ENCODE assay signal across 24 cellular contexts in genomic region chr10:47306429-47307210, GRCh38. TPM values are rescaled to one million over a fixed set of nuclear protein-coding genes. Genes with fewer than 3 reads are reported as not detected.
A peak's percentile ranks its signal among the peaks of the same experiment; 100 is the strongest.
DNase-seq lines count a peak whose midpoint lies in the region; ATAC-seq, FAIRE-seq and TF ChIP-seq lines count a peak whose summit lies in the region.
"Had no signal": no experiment of that assay in that cellular context is flagged by ENCODE, and none has a peak within 500 bp of the region (broad histone marks: within the 10 kb centered on the region; RNA-seq: fewer than 3 reads in every experiment).

No MANE protein-coding gene starts in this region.

- CTCF ChIA-PET in K562 (lab: Yijun Ruan, JAX; ENCODE audit: low intra/inter-chr PET ratio) (no interaction called here), PC-3 (lab: Charles Lee) (no interaction called here)

- peak; percentile 78 for TF ChIP-seq EP300 in K562 (IDR thresholded peaks at IDR 0.05; ENCODE audit: low read length)

- TF ChIP-seq POLR2A in K562 (conservative IDR thresholded peaks at IDR 0.05): no peak

- no peaks in the 10 kb centered on the region for H3F3A ChIP-seq in PC-3 (ENCODE audit: low read length, unreplicated experiment)

- no peaks in the 10 kb centered on the region for H3K79me2 ChIP-seq in K562 (ENCODE audit: control insufficient read depth, insufficient read depth, low read length)
- no peaks in the 10 kb centered on the region for H3K79me2 ChIP-seq in osteoblast (ENCODE audit: insufficient read depth, low read length)
- no peaks in the 10 kb centered on the region for H3K79me2 ChIP-seq in PC-3 (ENCODE audit: low read length)

- ATAC-seq in K562 (peak; percentile 91), PC-3 (no peak)
- ATAC-seq: GM23338, Right ventricle myocardium inferior had no signal

- FAIRE-seq in K562 (lab: Jason Lieb, UNC): no peak
- FAIRE-seq: A204.1, GM12892, GM18507 had no signal

- no peaks in the 10 kb centered on the region for H3K36me3 ChIP-seq in BLaER1 treated with 17β-estradiol and CSF1 and Interleukin-3, amounts not matched to agents 10 nM and 100 nM
- H3K36me3 ChIP-seq in KOPT-K1 (ENCODE audit: insufficient read depth, low read length) (no peaks in the 10 kb centered on the region), K562 (ENCODE audit: control insufficient read depth, insufficient read depth, low read length) (no peaks in the 10 kb centered on the region), osteoblast (ENCODE audit: insufficient read depth, low read length) (no peaks in the 10 kb centered on the region), PC-3 (ENCODE audit: low read depth, low read length) (no peaks in the 10 kb centered on the region), SJCRH30 (no peaks in the 10 kb centered on the region)
- H3K36me3 ChIP-seq: HAP-1 had no signal

- 0% methylated on average over 10 of the region's 10 CpGs for WGBS in K562 (ENCODE audit: insufficient coverage, low coverage, missing lambda C conversion rate)

- POLR2A ChIA-PET in K562 (lab: Yijun Ruan, JAX) (interaction anchor here (0.6 to 1.1 kb wide), 4 partner anchors 9 to 30 kb away, joined by 3 read pairs; partner anchors contain the start of gene GDF2), PC-3 (lab: Charles Lee; ENCODE audit: unreplicated experiment) (no interaction called here)

- TF ChIP-seq CTCF in K562 (IDR thresholded peaks at IDR 0.05 in 2 of 3, conservative IDR thresholded peaks at IDR 0.05 in 1 of 3; ENCODE audit: insufficient read depth in 2 of 3, low read depth in 1 of 3, low read length in 3 of 3): no peak; a peak in 1 of 6 replicates
- TF ChIP-seq CTCF in osteoblast (IDR thresholded peaks at IDR 0.05; ENCODE audit: extremely low read depth, low read depth, low read length): no peak
- no peak for TF ChIP-seq CTCF in PC-3 (conservative IDR thresholded peaks at IDR 0.05; ENCODE audit: low read depth, low read length)

- H3K27me3 ChIP-seq in BLaER1 treated with 17β-estradiol and CSF1 and Interleukin-3, amounts not matched to agents 10 nM and 100 nM: peaks cover under 1 to 10% (median 3%) of the 10 kb centered on the region in 11 experiments; a peak in 16 of 22 replicates
- H3K27me3 ChIP-seq in K562 (ENCODE audit: control insufficient read depth in 2 of 2, insufficient read depth in 2 of 2, low read length in 2 of 2): peaks cover 3 to 16% of the 10 kb centered on the region in 2 experiments
- peaks cover 39% of the 10 kb centered on the region for H3K27me3 ChIP-seq in osteoblast (ENCODE audit: insufficient read depth, low read length)
- no peaks in the 10 kb centered on the region for H3K27me3 ChIP-seq in PC-3 (ENCODE audit: low read length)
- no peaks in the 10 kb centered on the region for H3K27me3 ChIP-seq in SJCRH30

- no peaks in the 10 kb centered on the region; a peak in 1 of 22 replicates for H4K20me1 ChIP-seq in BLaER1 treated with 17β-estradiol and CSF1 and Interleukin-3, amounts not matched to agents 10 nM and 100 nM
- 0 out of 2 replicates have a peak, but pooled peaks cover 13% of the 10 kb centered on the region for H4K20me1 ChIP-seq in K562 (replicated peaks; ENCODE audit: control insufficient read depth, insufficient read depth, low read length)
- H4K20me1 ChIP-seq in osteoblast (ENCODE audit: insufficient read depth, low read length): no peaks in the 10 kb centered on the region
- H4K20me1 ChIP-seq in PC-3 (ENCODE audit: low read length): no peaks in the 10 kb centered on the region

- in situ Hi-C loops in K562 (cut with MboI): no loop called here

- no peaks in the 10 kb centered on the region for H3K9me2 ChIP-seq in PC-3 (replicated peaks; ENCODE audit: low read length)

- no peak overlapping the region for H3K27ac ChIP-seq in BLaER1 treated with 17β-estradiol and CSF1 and Interleukin-3, amounts not matched to agents 10 nM and 100 nM
- H3K27ac ChIP-seq in KOPT-K1 (ENCODE audit: low read depth, low read length, poor library complexity, severe bottlenecking): peak overlapping the region; percentile 50
- H3K27ac ChIP-seq in K562 (ENCODE audit: extremely low read depth, low read depth, low read length): no peak overlapping the region; the same call in 2 of the 3 replicates
- H3K27ac ChIP-seq in osteoblast (ENCODE audit: low read depth, low read length): no peak overlapping the region
- no peak overlapping the region for H3K27ac ChIP-seq in PC-3 (ENCODE audit: low read length)
- no peak overlapping the region for H3K27ac ChIP-seq in SJCRH30

- H2AFZ ChIP-seq in K562 (ENCODE audit: low read depth, low read length) (peak overlapping the region; percentile 71), osteoblast (ENCODE audit: low read length) (no peak overlapping the region), PC-3 (ENCODE audit: low read length) (no peak overlapping the region)
- H2AFZ ChIP-seq: GM23338 had no signal

- no peak overlapping the region for H3K4me3 ChIP-seq in BLaER1 treated with 17β-estradiol and CSF1 and Interleukin-3, amounts not matched to agents 10 nM and 100 nM
- H3K4me3 ChIP-seq in K562: no peak overlapping the region
- H3K4me3 ChIP-seq in osteoblast (ENCODE audit: insufficient read depth, low read length): no peak overlapping the region
- H3K4me3 ChIP-seq in PC-3 (ENCODE audit: low read length): no peak overlapping the region
- H3K4me3 ChIP-seq in SJCRH30: no peak overlapping the region
- H3K4me3 ChIP-seq: GM23338, HAP-1 had no signal

- no peaks in the 10 kb centered on the region for H3K9me3 ChIP-seq in BLaER1 treated with 17β-estradiol and CSF1 and Interleukin-3, amounts not matched to agents 10 nM and 100 nM (replicated peaks in 1 of 11)
- H3K9me3 ChIP-seq in KOPT-K1 (ENCODE audit: insufficient read depth, low read length, poor library complexity, severe bottlenecking) (no peaks in the 10 kb centered on the region), K562 (replicated peaks; ENCODE audit: control insufficient read depth, insufficient read depth, low read depth, low read length) (no peaks in the 10 kb centered on the region), osteoblast (ENCODE audit: low read depth, low read length) (no peaks in the 10 kb centered on the region), PC-3 (ENCODE audit: low read length) (no peaks in the 10 kb centered on the region), SJCRH30 (replicated peaks) (no peaks in the 10 kb centered on the region)
- H3K9me3 ChIP-seq: HAP-1 had no signal

- H3K9me1 ChIP-seq in K562 (ENCODE audit: control insufficient read depth, insufficient read depth, low read length): no peaks in the 10 kb centered on the region

- H3K9ac ChIP-seq in BLaER1 treated with 17β-estradiol and CSF1 and Interleukin-3, amounts not matched to agents 10 nM and 100 nM: no peak overlapping the region
- H3K9ac ChIP-seq in K562 (ENCODE audit: insufficient read depth in 1 of 2, low read depth in 2 of 2, low read length in 2 of 2) (no peak overlapping the region), PC-3 (ENCODE audit: low read length) (no peak overlapping the region)

- DNase-seq in K562 (ENCODE audit: extremely low read depth in 1 of 4, low spot score in 3 of 4) (peak; percentile 60 to 78 (median 69)), osteoblast (ENCODE audit: insufficient read length, low spot score, missing footprints) (peak; percentile 58), CD1c-positive myeloid dendritic cell (ENCODE audit: extremely low spot score) (no peak), PC-3 (no peak), SJCRH30 (no peak)
- DNase-seq: CD4-positive, CD25-positive, alpha-beta regulatory T cell; COR-L47; DMS79 treated with DMSO at 0.1 percent for 48 hours; NCI-H1092 treated with DMSO at 0.1 percent for 48 hours; NCI-H146; NCI-H2029; NCI-H345; NCI-H524; NCI-H774; NK-92 treated with Interleukin-12 subunit alpha and Interleukin-12 subunit beta, amount 100 ng/mL, for 24 hours had no signal

- H3K4me1 ChIP-seq in BLaER1 treated with 17β-estradiol and CSF1 and Interleukin-3, amounts not matched to agents 10 nM and 100 nM: peaks cover 0 to 28% (median 22%) of the 10 kb centered on the region in 10 experiments; a peak in 17 of 20 replicates
- H3K4me1 ChIP-seq in K562 (replicated peaks in 1 of 2; ENCODE audit: control insufficient read depth in 2 of 2, insufficient read depth in 2 of 2, low read length in 2 of 2) (peaks cover 22 to 37% of the 10 kb centered on the region in 2 experiments; a peak in 4 of 5 replicates), osteoblast (ENCODE audit: insufficient read depth, low read length) (no peaks in the 10 kb centered on the region), PC-3 (ENCODE audit: insufficient read depth, low read length) (peaks cover 6% of the 10 kb centered on the region), SJCRH30 (no peaks in the 10 kb centered on the region)
- H3K4me1 ChIP-seq: HAP-1 had no signal

- intact Hi-C loops in K562 (cut with micrococcal nuclease) (loop anchor here (2.0 kb wide), 1 partner anchor 20 kb away; no protein-coding TSS in a partner anchor), PC-3 (cut with micrococcal nuclease) (no loop called here)

- peak overlapping the region in 8 of 11 experiments; percentile 24 to 60 (median 41); a peak in 15 of 22 replicates for H3K4me2 ChIP-seq in BLaER1 treated with 17β-estradiol and CSF1 and Interleukin-3, amounts not matched to agents 10 nM and 100 nM
- H3K4me2 ChIP-seq in K562 (ENCODE audit: insufficient read depth, low read length): peak overlapping the region; percentile 63
- H3K4me2 ChIP-seq in osteoblast (ENCODE audit: insufficient read depth, low read length): no peak overlapping the region
- H3K4me2 ChIP-seq in PC-3 (ENCODE audit: low read length): no peak overlapping the region
- H3K4me2 ChIP-seq: GM23338 had no signal

- TF ChIP-seq RAD21 in K562 (CRISPR knock-in tag; conservative IDR thresholded peaks at IDR 0.05 in 1 of 2, IDR thresholded peaks at IDR 0.05 in 1 of 2): no peak

- BruUV-seq in K562 (replicated peaks; lab: Mats Ljungman, UMichigan) (no TSS peak), PC-3 (replicated peaks; lab: Mats Ljungman, UMichigan) (no TSS peak)

RNA-seq across cellular contexts. Expression of gene GDF10, which starts 6.6 kb away (rescaled TPM):
- total RNA-seq in K562 (2011; cell fraction: chromatin; rRNA removed; ENCODE audit: low replicate concordance): not detected in 2 replicates
- total RNA-seq in K562 (2011; cell fraction: nucleolus; rRNA removed): not detected in 2 replicates
- not detected in 2 replicates for total RNA-seq in K562 (2011; cell fraction: nucleoplasm; rRNA removed)
- not detected in 2 replicates for total RNA-seq in K562 (2014; rRNA removed)
- total RNA-seq in K562 (2014; rRNA removed; fragmentation: Illumina TruSeq; extraction: Trizol): not detected in 2 replicates
- total RNA-seq in K562 (2015; rRNA removed; fragmentation: Illumina TruSeq; extraction: Trizol): not detected in 2 replicates
- total RNA-seq in K562 (2021): 0.11 TPM in 1 of 2 replicates, not detected in the other
- not detected in 2 replicates for polyA plus RNA-seq in K562 (2011; rRNA removed)
- polyA plus RNA-seq in K562 (2011; cell fraction: cytosol; rRNA removed): not detected in 2 replicates
- polyA plus RNA-seq in K562 (2011; cell fraction: nucleus; rRNA removed): not detected in 2 replicates
- polyA plus RNA-seq in K562 (2012): 0.03 and 0.19 TPM in 2 replicates
- not detected in 2 replicates for polyA plus RNA-seq in K562 (2014; fragmentation: Illumina TruSeq; extraction: Trizol)
- polyA plus RNA-seq in K562 (2014; fragmentation: Nextera tagmentation; extraction: Ambion mirVana): under 1 TPM; 0.03 to 0.20 TPM
- polyA plus RNA-seq in K562 (2014; rRNA removed): not detected in 2 replicates
- not detected in 2 replicates for polyA minus RNA-seq in K562 (2011; rRNA and poly(A)+ RNA removed)
- not detected in 2 replicates for polyA minus RNA-seq in K562 (2011; cell fraction: cytosol; rRNA and poly(A)+ RNA removed)
- not detected in 2 replicates for polyA minus RNA-seq in K562 (2011; cell fraction: nucleus; rRNA and poly(A)+ RNA removed)
- under 0.01 TPM in 2 replicates for total RNA-seq in osteoblast
- total RNA-seq in PC-3 (2014; rRNA removed): not detected in 2 replicates
- total RNA-seq in SJCRH30 (2014; rRNA removed; shearing (Covaris generic)): not detected in 2 replicates
- total RNA-seq: CD4-positive, CD25-positive, alpha-beta regulatory T cell; SK-MEL-5 had no signal
- polyA plus RNA-seq: CD4-positive, CD25-positive, alpha-beta regulatory T cell; GM23338 had no signal

RNA-seq across cellular contexts. Expression of gene GDF2, which starts 15.6 kb away (rescaled TPM):
- 0.21 and 1.00 TPM in 2 replicates for total RNA-seq in K562 (2011; cell fraction: chromatin; rRNA removed; ENCODE audit: low replicate concordance)
- 1.0 and 1.6 TPM in 2 replicates for total RNA-seq in K562 (2011; cell fraction: nucleolus; rRNA removed)
- 0.38 and 1.0 TPM in 2 replicates for total RNA-seq in K562 (2011; cell fraction: nucleoplasm; rRNA removed)
- total RNA-seq in K562 (2014; rRNA removed) (0.54 and 0.69 TPM in 2 replicates), K562 (2014; rRNA removed; fragmentation: Illumina TruSeq; extraction: Trizol) (0.18 and 0.22 TPM in 2 replicates), K562 (2015; rRNA removed; fragmentation: Illumina TruSeq; extraction: Trizol) (0.57 and 0.58 TPM in 2 replicates), K562 (2021) (0.11 and 0.27 TPM in 2 replicates), osteoblast (not detected in 2 replicates), PC-3 (2014; rRNA removed) (not detected in 2 replicates)
- polyA plus RNA-seq in K562 (2011; rRNA removed) (0.08 TPM in 1 of 2 replicates, not detected in the other), K562 (2014; fragmentation: Illumina TruSeq; extraction: Trizol) (0.48 TPM in 2 replicates), K562 (2014; fragmentation: Nextera tagmentation; extraction: Ambion mirVana) (not detected), K562 (2014; rRNA removed) (0.27 and 0.54 TPM in 2 replicates)
- 0.18 TPM in 1 of 2 replicates, not detected in the other for polyA plus RNA-seq in K562 (2011; cell fraction: cytosol; rRNA removed)
- 0.08 TPM in 1 of 2 replicates, not detected in the other for polyA plus RNA-seq in K562 (2011; cell fraction: nucleus; rRNA removed)
- 0.60 and 1.8 TPM in 2 replicates for polyA plus RNA-seq in K562 (2012)
- polyA minus RNA-seq in K562 (2011; rRNA and poly(A)+ RNA removed): 0.09 and 0.14 TPM in 2 replicates
- polyA minus RNA-seq in K562 (2011; cell fraction: cytosol; rRNA and poly(A)+ RNA removed): not detected in 2 replicates
- not detected in 2 replicates for polyA minus RNA-seq in K562 (2011; cell fraction: nucleus; rRNA and poly(A)+ RNA removed)
- total RNA-seq in SJCRH30 (2014; rRNA removed; shearing (Covaris generic)): not detected in 2 replicates
- total RNA-seq: CD4-positive, CD25-positive, alpha-beta regulatory T cell; GM23338; Right ventricle myocardium inferior; SK-MEL-5 had no signal
- polyA plus RNA-seq: CD4-positive, CD25-positive, alpha-beta regulatory T cell; GM23338 had no signal

RNA-seq across cellular contexts. Expression of gene RBP3, which starts 41.5 kb away (rescaled TPM):
- not detected in 2 replicates for total RNA-seq in K562 (2011; cell fraction: chromatin; rRNA removed; ENCODE audit: low replicate concordance)
- not detected in 2 replicates for total RNA-seq in K562 (2011; cell fraction: nucleolus; rRNA removed)
- not detected in 2 replicates for total RNA-seq in K562 (2011; cell fraction: nucleoplasm; rRNA removed)
- total RNA-seq in K562 (2014; rRNA removed): not detected in 2 replicates
- total RNA-seq in K562 (2014; rRNA removed; fragmentation: Illumina TruSeq; extraction: Trizol): not detected in 2 replicates
- not detected in 2 replicates for total RNA-seq in K562 (2015; rRNA removed; fragmentation: Illumina TruSeq; extraction: Trizol)
- not detected in 2 replicates for total RNA-seq in K562 (2021)
- not detected in 2 replicates for polyA plus RNA-seq in K562 (2011; rRNA removed)
- not detected in 2 replicates for polyA plus RNA-seq in K562 (2011; cell fraction: cytosol; rRNA removed)
- polyA plus RNA-seq in K562 (2011; cell fraction: nucleus; rRNA removed): not detected in 2 replicates
- polyA plus RNA-seq in K562 (2012): not detected in 2 replicates
- not detected in 2 replicates for polyA plus RNA-seq in K562 (2014; fragmentation: Illumina TruSeq; extraction: Trizol)
- not detected for polyA plus RNA-seq in K562 (2014; fragmentation: Nextera tagmentation; extraction: Ambion mirVana)
- polyA plus RNA-seq in K562 (2014; rRNA removed): not detected in 2 replicates
- not detected in 2 replicates for polyA minus RNA-seq in K562 (2011; rRNA and poly(A)+ RNA removed)
- not detected in 2 replicates for polyA minus RNA-seq in K562 (2011; cell fraction: cytosol; rRNA and poly(A)+ RNA removed)
- not detected in 2 replicates for polyA minus RNA-seq in K562 (2011; cell fraction: nucleus; rRNA and poly(A)+ RNA removed)
- not detected in 2 replicates for total RNA-seq in osteoblast
- total RNA-seq in PC-3 (2014; rRNA removed): not detected in 2 replicates
- total RNA-seq in SJCRH30 (2014; rRNA removed; shearing (Covaris generic)): not detected in 2 replicates
- total RNA-seq: CD4-positive, CD25-positive, alpha-beta regulatory T cell; GM23338; Right ventricle myocardium inferior; SK-MEL-5 had no signal
- polyA plus RNA-seq: CD4-positive, CD25-positive, alpha-beta regulatory T cell; GM23338 had no signal

Comparison
In these comparisons a context has a peak if more than half of its experiments do, and no peak if none do; other contexts are left out.
1. H3K4me2 ChIP-seq: peak in BLaER1 treated with 17β-estradiol and CSF1 and Interleukin-3, amounts not matched to agents 10 nM and 100 nM (8 of 11) and K562 (single experiment); none in osteoblast (single experiment) and PC-3 (single experiment).
2. DNase-seq: peak in K562 (4 of 4) and osteoblast (single experiment); none in CD1c-positive myeloid dendritic cell (single experiment), PC-3 (single experiment) and SJCRH30 (0 of 2).